Comparison of ENCODE assay signal across 1 cellular context in the genomic region with DNA sequence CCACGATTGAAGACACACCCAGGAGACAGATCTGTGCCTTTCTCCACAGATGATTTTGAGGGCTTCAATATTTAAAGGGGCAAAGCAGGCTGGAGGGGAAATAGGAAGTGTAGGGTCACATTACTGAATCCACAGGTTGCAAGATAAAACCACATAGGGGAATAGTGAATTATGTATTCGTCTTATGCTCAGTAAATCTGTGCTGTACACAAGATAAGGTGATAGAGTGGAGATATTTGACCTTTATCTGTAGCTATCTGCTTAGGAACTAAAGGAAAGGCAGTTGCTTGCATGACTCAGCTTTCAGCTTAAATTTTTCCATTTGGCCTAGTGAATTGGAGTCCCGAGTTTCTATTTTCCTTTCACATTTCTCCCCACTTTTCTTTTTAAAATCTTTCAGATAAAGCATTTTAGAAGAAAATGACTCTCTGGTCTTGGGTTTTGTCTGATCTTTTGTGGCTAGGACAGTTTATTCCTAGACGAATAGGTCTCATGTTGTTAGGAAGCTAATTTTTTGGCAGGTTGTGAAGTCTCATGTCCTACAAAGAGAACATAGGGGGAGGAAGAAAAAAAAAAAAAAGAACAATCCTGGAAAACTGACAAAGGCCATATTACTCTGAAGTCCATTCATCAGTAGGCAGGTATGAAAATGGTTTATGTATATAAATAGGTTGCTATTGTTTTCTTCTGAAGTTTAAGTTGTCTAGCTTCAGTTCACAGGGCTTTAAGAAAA.
TF ChIP-seq lines count a peak whose summit lies in the region.

No MANE protein-coding gene starts in this region.

TF ChIP-seq in K562, 482 proteins besides CTCF, POLR2A, EP300 and RAD21 (continued from another document):
- TF ChIP-seq RCOR1 (IDR thresholded peaks at IDR 0.05; ENCODE audit: borderline replicate concordance in 1 of 2, low read depth in 2 of 2, low read length in 2 of 2): peak in 1 of 2 experiments; percentile 82; a peak in 1 of 4 replicates
- TF ChIP-seq NELFE (IDR thresholded peaks at IDR 0.05; ENCODE audit: insufficient read depth, insufficient read length): no peak
- no peak for TF ChIP-seq SMAD1 (IDR thresholded peaks at IDR 0.05; ENCODE audit: low read depth, low read length, partially characterized antibody)
- peak; percentile 83 to 85 for TF ChIP-seq KDM1A (IDR thresholded peaks at IDR 0.05)
- no peak for TF ChIP-seq ZNF121 (CRISPR knock-in tag; conservative IDR thresholded peaks at IDR 0.05)
- TF ChIP-seq KDM5B (IDR thresholded peaks at IDR 0.05; ENCODE audit: insufficient replicate concordance, low read depth, low read length): no peak
- peak in 1 of 2 experiments; percentile 66; a peak in 2 of 4 replicates for TF ChIP-seq HDAC1 (IDR thresholded peaks at IDR 0.05)
- 0 out of 2 replicates have a peak, but pooled peaks have one; percentile 26 for TF ChIP-seq HDAC2 (IDR thresholded peaks at IDR 0.05)
- peak; percentile 57 for TF ChIP-seq MAFG (tag; conservative IDR thresholded peaks at IDR 0.05)
- peak; percentile 49; the same call in 1 of the 2 replicates for TF ChIP-seq ARID1B (IDR thresholded peaks at IDR 0.05)
- 0 out of 2 replicates have a peak, but pooled peaks have one; percentile 18 for TF ChIP-seq DPF2 (IDR thresholded peaks at IDR 0.05)
- TF ChIP-seq NFE2 (IDR thresholded peaks at IDR 0.05; ENCODE audit: low read depth): peak; percentile 71
